ENCODE assay signal across 27 cellular contexts in the genomic region with DNA sequence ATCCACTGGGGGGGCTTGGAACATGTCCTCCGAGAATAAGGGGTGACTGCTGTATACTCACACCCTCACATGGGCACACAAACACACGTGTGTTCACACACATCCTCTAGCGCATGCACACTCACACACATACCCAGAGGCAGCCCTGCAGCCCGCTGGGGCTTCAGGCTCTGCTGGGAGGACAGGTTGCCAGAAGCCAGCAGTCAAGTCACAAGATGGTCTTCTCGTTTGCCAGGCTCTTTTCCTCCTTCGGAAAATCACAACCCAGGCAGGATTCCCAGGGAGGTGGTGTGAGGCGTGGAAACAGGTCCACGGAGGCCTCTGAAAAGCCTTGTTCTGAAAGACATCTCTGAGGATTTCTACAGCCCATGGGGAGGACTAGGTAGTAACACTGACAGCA. TPM values are rescaled to one million over a fixed set of nuclear protein-coding genes. Genes with fewer than 3 reads are reported as not detected.
"Had no signal": no experiment of that assay in that cellular context is flagged by ENCODE, and none has a peak within 500 bp of the region (broad histone marks: within the 10 kb centered on the region; RNA-seq: fewer than 3 reads in every experiment).

No MANE protein-coding gene starts in this region.

- H3K4me1 ChIP-seq: left ventricle myocardium inferior, prostate gland, sigmoid colon, tibial nerve, vagina had no signal

- H3K27ac Mint-ChIP-seq: immature natural killer cell; mesothelial cell of epicardium; naive B cell; natural killer cell treated with Interleukin-12 subunit alpha and Interleukin-12 subunit beta and Interleukin-15 and Interleukin-18, amount 100 ng/mL, for 72 hours; stimulated activated memory B cell treated with anti-CD40 and anti-IgM and Interleukin-4, amounts not matched to agents 10 μg/mL and 1 μg/mL and 100 μg/mL, for 72 hours; stimulated activated naive CD8-positive, alpha-beta T cell treated with anti-CD3 and anti-CD28 coated beads, Interleukin-15, amount 100 ng/mL, for 72 hours; type B pancreatic cell had no signal

- H3K4me1 Mint-ChIP-seq: immature natural killer cell; stimulated activated memory B cell treated with anti-CD40 and anti-IgM and Interleukin-4, amounts not matched to agents 10 μg/mL and 1 μg/mL and 100 μg/mL, for 72 hours; stimulated activated naive CD8-positive, alpha-beta T cell treated with anti-CD3 and anti-CD28 coated beads, Interleukin-15, amount 100 ng/mL, for 72 hours had no signal

- H3K9me3 Mint-ChIP-seq: immature natural killer cell; mesothelial cell of epicardium; naive B cell; natural killer cell treated with Interleukin-12 subunit alpha and Interleukin-12 subunit beta and Interleukin-15 and Interleukin-18, amount 100 ng/mL, for 72 hours; stimulated activated memory B cell treated with anti-CD40 and anti-IgM and Interleukin-4, amounts not matched to agents 10 μg/mL and 1 μg/mL and 100 μg/mL, for 72 hours; stimulated activated naive CD8-positive, alpha-beta T cell treated with anti-CD3 and anti-CD28 coated beads, Interleukin-15, amount 100 ng/mL, for 72 hours; type B pancreatic cell had no signal

- H3K9me3 ChIP-seq: ovary, prostate gland, sigmoid colon, vagina had no signal

- ATAC-seq: left colon; natural killer cell treated with Interleukin-12 subunit alpha and Interleukin-12 subunit beta and Interleukin-15 and Interleukin-18, amount 100 ng/mL, for 72 hours; right cardiac atrium; stimulated activated memory B cell treated with anti-CD40 and anti-IgM and Interleukin-4, amounts not matched to agents 10 μg/mL and 1 μg/mL and 100 μg/mL, for 72 hours; stimulated activated naive CD8-positive, alpha-beta T cell treated with anti-CD3 and anti-CD28 coated beads, Interleukin-15, amount 100 ng/mL, for 72 hours had no signal

- H3K27ac ChIP-seq: left ventricle myocardium inferior, ovary, prostate gland, sigmoid colon, tibial nerve, vagina had no signal

- DNase-seq: hypothalamus; immature natural killer cell; kidney; left colon; left ventricle myocardium inferior; mesendoderm; naive B cell; ovary; retina; right cardiac atrium; sigmoid colon; small intestine; stimulated activated CD4-positive, alpha-beta T cell treated with anti-CD3 and anti-CD28 coated beads, Interleukin-1b, Interleukin-23, amount 100 ng/mL, for 48 hours; stimulated activated CD4-positive, alpha-beta T cell treated with anti-CD3 and anti-CD28 coated beads, Interleukin-2, amount 100 ng/mL, for 48 hours; stimulated activated CD4-positive, alpha-beta T cell treated with anti-CD3 and anti-CD28 coated beads, Interleukin-4, amount 100 ng/mL, for 4 hours; stimulated activated CD8-positive, alpha-beta memory T cell treated with anti-CD3 and anti-CD28 coated beads, Interleukin-4, amount 100 ng/mL, for 48 hours; stimulated activated naive CD4-positive, alpha-beta T cell treated with Interleukin-2 at 50 U/mL for 16 hours; stimulated activated naive CD8-positive, alpha-beta T cell treated with anti-CD3 and anti-CD28 coated beads, Interleukin-15, amount 100 ng/mL, for 72 hours had no signal

- H3K36me3 Mint-ChIP-seq: immature natural killer cell; mesothelial cell of epicardium; naive B cell; natural killer cell treated with Interleukin-12 subunit alpha and Interleukin-12 subunit beta and Interleukin-15 and Interleukin-18, amount 100 ng/mL, for 72 hours; stimulated activated memory B cell treated with anti-CD40 and anti-IgM and Interleukin-4, amounts not matched to agents 10 μg/mL and 1 μg/mL and 100 μg/mL, for 72 hours; type B pancreatic cell had no signal

- H3K36me3 ChIP-seq: left ventricle myocardium inferior, ovary, prostate gland, sigmoid colon, tibial nerve, vagina had no signal

- H3K4me3 Mint-ChIP-seq: immature natural killer cell; mesothelial cell of epicardium; naive B cell; natural killer cell treated with Interleukin-12 subunit alpha and Interleukin-12 subunit beta and Interleukin-15 and Interleukin-18, amount 100 ng/mL, for 72 hours; stimulated activated memory B cell treated with anti-CD40 and anti-IgM and Interleukin-4, amounts not matched to agents 10 μg/mL and 1 μg/mL and 100 μg/mL, for 72 hours; stimulated activated naive CD8-positive, alpha-beta T cell treated with anti-CD3 and anti-CD28 coated beads, Interleukin-15, amount 100 ng/mL, for 72 hours; type B pancreatic cell had no signal

- H3K4me3 ChIP-seq: left ventricle myocardium inferior, lung, ovary, prostate gland, sigmoid colon, tibial nerve, vagina had no signal

- H3K27me3 ChIP-seq: ovary, tibial nerve, vagina had no signal

RNA-seq across cellular contexts. Expression of a gene that starts 26.8 kb away (rescaled TPM):
- total RNA-seq: left colon; left ventricle myocardium inferior; mononuclear cell; natural killer cell treated with Interleukin-12 subunit alpha and Interleukin-12 subunit beta and Interleukin-15 and Interleukin-18, amount 100 ng/mL, for 72 hours; prostate gland; sigmoid colon had no signal
